Comparison of ENCODE assay signal across 1 cellular context in the genomic region with DNA sequence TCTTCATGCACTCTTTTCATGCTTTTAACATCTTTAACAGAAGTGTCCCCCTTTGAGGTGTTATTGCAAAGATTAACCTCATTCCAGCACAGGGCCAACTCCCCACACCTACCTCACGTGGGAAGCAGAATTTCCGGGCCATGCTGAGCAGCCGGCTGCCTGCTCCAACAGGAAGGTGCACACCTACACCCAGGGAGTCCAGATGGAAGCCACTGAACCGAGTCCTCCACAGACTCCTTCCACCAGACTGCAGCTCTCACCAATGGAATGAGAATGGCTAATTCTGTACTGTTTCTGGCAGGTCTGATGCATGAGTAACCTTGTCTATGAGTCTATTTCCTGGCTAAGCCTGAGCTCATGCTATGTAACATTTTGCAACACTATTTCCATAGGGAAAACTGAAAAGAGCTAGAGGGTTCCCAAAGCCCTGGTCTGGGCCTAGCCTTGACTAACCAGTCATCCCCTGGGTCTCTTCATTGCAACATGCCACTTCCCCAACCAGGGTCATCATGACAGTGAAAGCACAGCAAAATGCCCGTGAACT.
TF ChIP-seq lines count a peak whose summit lies in the region.

No MANE protein-coding gene starts in this region.

TF ChIP-seq in K562, 482 proteins besides CTCF, POLR2A, EP300 and RAD21:
- no peak for TF ChIP-seq SREBF1 (IDR thresholded peaks at IDR 0.05; ENCODE audit: borderline replicate concordance, low read depth, low read length)
- TF ChIP-seq NR2C2 (CRISPR knock-in tag; IDR thresholded peaks at IDR 0.05), result no peak
- peak; percentile 52; the same call in 1 of the 2 replicates for TF ChIP-seq NR2C2 (tag; IDR thresholded peaks at IDR 0.05)
- TF ChIP-seq RAD51 (IDR thresholded peaks at IDR 0.05; ENCODE audit: borderline replicate concordance, low read depth), result no peak
- no peak for TF ChIP-seq HCFC1 (IDR thresholded peaks at IDR 0.05; ENCODE audit: low read depth, low read length)
- peak; percentile 62; the same call in 1 of the 2 replicates for TF ChIP-seq ZNF175 (CRISPR knock-in tag; IDR thresholded peaks at IDR 0.05; ENCODE audit: low read depth)
- TF ChIP-seq HDAC8 (tag; IDR thresholded peaks at IDR 0.05), result 0 out of 2 replicates have a peak, but pooled peaks have one; percentile 63
- TF ChIP-seq GABPB1 (CRISPR knock-in tag; IDR thresholded peaks at IDR 0.05), result no peak
- no peak for TF ChIP-seq FOXA1 (IDR thresholded peaks at IDR 0.05; ENCODE audit: borderline replicate concordance)
- TF ChIP-seq L3MBTL2 (IDR thresholded peaks at IDR 0.05), result peak; percentile 8; the same call in 1 of the 2 replicates
- TF ChIP-seq, protein P1, sequence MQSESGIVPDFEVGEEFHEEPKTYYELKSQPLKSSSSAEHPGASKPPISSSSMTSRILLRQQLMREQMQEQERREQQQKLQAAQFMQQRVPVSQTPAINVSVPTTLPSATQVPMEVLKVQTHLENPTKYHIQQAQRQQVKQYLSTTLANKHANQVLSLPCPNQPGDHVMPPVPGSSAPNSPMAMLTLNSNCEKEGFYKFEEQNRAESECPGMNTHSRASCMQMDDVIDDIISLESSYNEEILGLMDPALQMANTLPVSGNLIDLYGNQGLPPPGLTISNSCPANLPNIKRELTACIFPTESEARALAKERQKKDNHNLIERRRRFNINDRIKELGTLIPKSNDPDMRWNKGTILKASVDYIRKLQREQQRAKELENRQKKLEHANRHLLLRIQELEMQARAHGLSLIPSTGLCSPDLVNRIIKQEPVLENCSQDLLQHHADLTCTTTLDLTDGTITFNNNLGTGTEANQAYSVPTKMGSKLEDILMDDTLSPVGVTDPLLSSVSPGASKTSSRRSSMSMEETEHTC (IDR thresholded peaks at IDR 0.05), result no peak
- TF ChIP-seq, protein P2, sequence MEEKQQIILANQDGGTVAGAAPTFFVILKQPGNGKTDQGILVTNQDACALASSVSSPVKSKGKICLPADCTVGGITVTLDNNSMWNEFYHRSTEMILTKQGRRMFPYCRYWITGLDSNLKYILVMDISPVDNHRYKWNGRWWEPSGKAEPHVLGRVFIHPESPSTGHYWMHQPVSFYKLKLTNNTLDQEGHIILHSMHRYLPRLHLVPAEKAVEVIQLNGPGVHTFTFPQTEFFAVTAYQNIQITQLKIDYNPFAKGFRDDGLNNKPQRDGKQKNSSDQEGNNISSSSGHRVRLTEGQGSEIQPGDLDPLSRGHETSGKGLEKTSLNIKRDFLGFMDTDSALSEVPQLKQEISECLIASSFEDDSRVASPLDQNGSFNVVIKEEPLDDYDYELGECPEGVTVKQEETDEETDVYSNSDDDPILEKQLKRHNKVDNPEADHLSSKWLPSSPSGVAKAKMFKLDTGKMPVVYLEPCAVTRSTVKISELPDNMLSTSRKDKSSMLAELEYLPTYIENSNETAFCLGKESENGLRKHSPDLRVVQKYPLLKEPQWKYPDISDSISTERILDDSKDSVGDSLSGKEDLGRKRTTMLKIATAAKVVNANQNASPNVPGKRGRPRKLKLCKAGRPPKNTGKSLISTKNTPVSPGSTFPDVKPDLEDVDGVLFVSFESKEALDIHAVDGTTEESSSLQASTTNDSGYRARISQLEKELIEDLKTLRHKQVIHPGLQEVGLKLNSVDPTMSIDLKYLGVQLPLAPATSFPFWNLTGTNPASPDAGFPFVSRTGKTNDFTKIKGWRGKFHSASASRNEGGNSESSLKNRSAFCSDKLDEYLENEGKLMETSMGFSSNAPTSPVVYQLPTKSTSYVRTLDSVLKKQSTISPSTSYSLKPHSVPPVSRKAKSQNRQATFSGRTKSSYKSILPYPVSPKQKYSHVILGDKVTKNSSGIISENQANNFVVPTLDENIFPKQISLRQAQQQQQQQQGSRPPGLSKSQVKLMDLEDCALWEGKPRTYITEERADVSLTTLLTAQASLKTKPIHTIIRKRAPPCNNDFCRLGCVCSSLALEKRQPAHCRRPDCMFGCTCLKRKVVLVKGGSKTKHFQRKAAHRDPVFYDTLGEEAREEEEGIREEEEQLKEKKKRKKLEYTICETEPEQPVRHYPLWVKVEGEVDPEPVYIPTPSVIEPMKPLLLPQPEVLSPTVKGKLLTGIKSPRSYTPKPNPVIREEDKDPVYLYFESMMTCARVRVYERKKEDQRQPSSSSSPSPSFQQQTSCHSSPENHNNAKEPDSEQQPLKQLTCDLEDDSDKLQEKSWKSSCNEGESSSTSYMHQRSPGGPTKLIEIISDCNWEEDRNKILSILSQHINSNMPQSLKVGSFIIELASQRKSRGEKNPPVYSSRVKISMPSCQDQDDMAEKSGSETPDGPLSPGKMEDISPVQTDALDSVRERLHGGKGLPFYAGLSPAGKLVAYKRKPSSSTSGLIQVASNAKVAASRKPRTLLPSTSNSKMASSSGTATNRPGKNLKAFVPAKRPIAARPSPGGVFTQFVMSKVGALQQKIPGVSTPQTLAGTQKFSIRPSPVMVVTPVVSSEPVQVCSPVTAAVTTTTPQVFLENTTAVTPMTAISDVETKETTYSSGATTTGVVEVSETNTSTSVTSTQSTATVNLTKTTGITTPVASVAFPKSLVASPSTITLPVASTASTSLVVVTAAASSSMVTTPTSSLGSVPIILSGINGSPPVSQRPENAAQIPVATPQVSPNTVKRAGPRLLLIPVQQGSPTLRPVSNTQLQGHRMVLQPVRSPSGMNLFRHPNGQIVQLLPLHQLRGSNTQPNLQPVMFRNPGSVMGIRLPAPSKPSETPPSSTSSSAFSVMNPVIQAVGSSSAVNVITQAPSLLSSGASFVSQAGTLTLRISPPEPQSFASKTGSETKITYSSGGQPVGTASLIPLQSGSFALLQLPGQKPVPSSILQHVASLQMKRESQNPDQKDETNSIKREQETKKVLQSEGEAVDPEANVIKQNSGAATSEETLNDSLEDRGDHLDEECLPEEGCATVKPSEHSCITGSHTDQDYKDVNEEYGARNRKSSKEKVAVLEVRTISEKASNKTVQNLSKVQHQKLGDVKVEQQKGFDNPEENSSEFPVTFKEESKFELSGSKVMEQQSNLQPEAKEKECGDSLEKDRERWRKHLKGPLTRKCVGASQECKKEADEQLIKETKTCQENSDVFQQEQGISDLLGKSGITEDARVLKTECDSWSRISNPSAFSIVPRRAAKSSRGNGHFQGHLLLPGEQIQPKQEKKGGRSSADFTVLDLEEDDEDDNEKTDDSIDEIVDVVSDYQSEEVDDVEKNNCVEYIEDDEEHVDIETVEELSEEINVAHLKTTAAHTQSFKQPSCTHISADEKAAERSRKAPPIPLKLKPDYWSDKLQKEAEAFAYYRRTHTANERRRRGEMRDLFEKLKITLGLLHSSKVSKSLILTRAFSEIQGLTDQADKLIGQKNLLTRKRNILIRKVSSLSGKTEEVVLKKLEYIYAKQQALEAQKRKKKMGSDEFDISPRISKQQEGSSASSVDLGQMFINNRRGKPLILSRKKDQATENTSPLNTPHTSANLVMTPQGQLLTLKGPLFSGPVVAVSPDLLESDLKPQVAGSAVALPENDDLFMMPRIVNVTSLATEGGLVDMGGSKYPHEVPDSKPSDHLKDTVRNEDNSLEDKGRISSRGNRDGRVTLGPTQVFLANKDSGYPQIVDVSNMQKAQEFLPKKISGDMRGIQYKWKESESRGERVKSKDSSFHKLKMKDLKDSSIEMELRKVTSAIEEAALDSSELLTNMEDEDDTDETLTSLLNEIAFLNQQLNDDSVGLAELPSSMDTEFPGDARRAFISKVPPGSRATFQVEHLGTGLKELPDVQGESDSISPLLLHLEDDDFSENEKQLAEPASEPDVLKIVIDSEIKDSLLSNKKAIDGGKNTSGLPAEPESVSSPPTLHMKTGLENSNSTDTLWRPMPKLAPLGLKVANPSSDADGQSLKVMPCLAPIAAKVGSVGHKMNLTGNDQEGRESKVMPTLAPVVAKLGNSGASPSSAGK (IDR thresholded peaks at IDR 0.05), result peak; percentile 63
- 0 out of 2 replicates have a peak, but pooled peaks have one; percentile 38 for TF ChIP-seq BACH1 (tag; IDR thresholded peaks at IDR 0.05)
- TF ChIP-seq TRIM24 (IDR thresholded peaks at IDR 0.05), result no peak
- no peak for TF ChIP-seq ATF1 (CRISPR knock-in tag; IDR thresholded peaks at IDR 0.05)
- TF ChIP-seq ATF1 (tag; IDR thresholded peaks at IDR 0.05), result 0 out of 2 replicates have a peak, but pooled peaks have one; percentile 11
- no peak for TF ChIP-seq ZFPM2 (CRISPR knock-in tag; IDR thresholded peaks at IDR 0.05)
- no peak for TF ChIP-seq ZNF134 (CRISPR knock-in tag; conservative IDR thresholded peaks at IDR 0.05)
- TF ChIP-seq NFRKB (IDR thresholded peaks at IDR 0.05; ENCODE audit: low read depth), result peak; percentile 45; the same call in 1 of the 2 replicates
- TF ChIP-seq DMBX1 (CRISPR knock-in tag; IDR thresholded peaks at IDR 0.05; ENCODE audit: borderline replicate concordance), result peak; percentile 72
- TF ChIP-seq, protein P3, sequence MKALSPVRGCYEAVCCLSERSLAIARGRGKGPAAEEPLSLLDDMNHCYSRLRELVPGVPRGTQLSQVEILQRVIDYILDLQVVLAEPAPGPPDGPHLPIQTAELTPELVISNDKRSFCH (CRISPR knock-in tag; IDR thresholded peaks at IDR 0.05), result no peak
- TF ChIP-seq, protein P3 (tag; IDR thresholded peaks at IDR 0.05), result peak; percentile 17; the same call in 1 of the 2 replicates
- no peak for TF ChIP-seq MCM5 (IDR thresholded peaks at IDR 0.05; ENCODE audit: low read depth)
- TF ChIP-seq NR4A1 (CRISPR knock-in tag; IDR thresholded peaks at IDR 0.05), result no peak
- peak; percentile 65; the same call in 1 of the 2 replicates for TF ChIP-seq NR4A1 (tag; IDR thresholded peaks at IDR 0.05)
- TF ChIP-seq RBM39 (optimal IDR thresholded peaks at IDR 0.05; ENCODE audit: low read depth, low read length), result no peak
- 0 out of 2 replicates have a peak, but pooled peaks have one; percentile 19 for TF ChIP-seq ZFX (CRISPR knock-in tag; IDR thresholded peaks at IDR 0.05)
- no peak for TF ChIP-seq NR2C1 (IDR thresholded peaks at IDR 0.05)
- peak; percentile 46; the same call in 1 of the 2 replicates for TF ChIP-seq NR2C1 (tag; IDR thresholded peaks at IDR 0.05)
- peak; percentile 23; the same call in 1 of the 2 replicates for TF ChIP-seq EP400 (IDR thresholded peaks at IDR 0.05)
- TF ChIP-seq, protein P4, sequence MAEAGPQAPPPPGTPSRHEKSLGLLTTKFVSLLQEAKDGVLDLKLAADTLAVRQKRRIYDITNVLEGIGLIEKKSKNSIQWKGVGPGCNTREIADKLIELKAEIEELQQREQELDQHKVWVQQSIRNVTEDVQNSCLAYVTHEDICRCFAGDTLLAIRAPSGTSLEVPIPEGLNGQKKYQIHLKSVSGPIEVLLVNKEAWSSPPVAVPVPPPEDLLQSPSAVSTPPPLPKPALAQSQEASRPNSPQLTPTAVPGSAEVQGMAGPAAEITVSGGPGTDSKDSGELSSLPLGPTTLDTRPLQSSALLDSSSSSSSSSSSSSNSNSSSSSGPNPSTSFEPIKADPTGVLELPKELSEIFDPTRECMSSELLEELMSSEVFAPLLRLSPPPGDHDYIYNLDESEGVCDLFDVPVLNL (CRISPR knock-in tag; IDR thresholded peaks at IDR 0.05; ENCODE audit: low read depth), result no peak
- no peak for TF ChIP-seq BRD4 (IDR thresholded peaks at IDR 0.05)
